1 cellular context compared by ENCODE assay signal in genomic region chr7:14446829-14447228, GRCh38.
TF ChIP-seq lines count a peak whose summit lies in the region.

No MANE protein-coding gene starts in this region.

TF ChIP-seq in GM23338, 12 proteins besides CTCF, POLR2A, EP300 and RAD21:
- TF ChIP-seq ZNF462 (CRISPR knock-in tag; IDR thresholded peaks at IDR 0.05) (no peak), ETS1 (IDR thresholded peaks at IDR 0.05) (no peak), STAT1 (IDR thresholded peaks at IDR 0.05; ENCODE audit: unreplicated experiment) (no peak), REST (IDR thresholded peaks at IDR 0.05; ENCODE audit: unreplicated experiment) (no peak), ZNF114 (CRISPR knock-in tag; IDR thresholded peaks at IDR 0.05) (no peak), EZH2phosphoT487 (IDR thresholded peaks at IDR 0.05; ENCODE audit: unreplicated experiment) (no peak), ZNF331 (CRISPR knock-in tag; IDR thresholded peaks at IDR 0.05; ENCODE audit: low read depth) (no peak), JUNB (IDR thresholded peaks at IDR 0.05; ENCODE audit: unreplicated experiment) (no peak), POLR2AphosphoS5 (IDR thresholded peaks at IDR 0.05; ENCODE audit: low read depth) (no peak), NANOG (IDR thresholded peaks at IDR 0.05; ENCODE audit: borderline replicate concordance) (no peak), EZH2 (IDR thresholded peaks at IDR 0.05; ENCODE audit: low read depth, unreplicated experiment) (no peak), CREB1 (CRISPR knock-in tag; IDR thresholded peaks at IDR 0.05; ENCODE audit: low read depth) (no peak)
TF ChIP-seq in GM23338: peak in this region for 0.
